ENCODE assay signal across 13 cellular contexts in genomic region chr1:108595510-108595909, GRCh38. TPM values are rescaled to one million over a fixed set of nuclear protein-coding genes. Genes with fewer than 3 reads are reported as not detected.
DNase-seq lines count a peak whose midpoint lies in the region; ATAC-seq and TF ChIP-seq lines count a peak whose summit lies in the region.
"Had no signal": no experiment of that assay in that cellular context is flagged by ENCODE, and none has a peak within 500 bp of the region (broad histone marks: within the 10 kb centered on the region; RNA-seq: fewer than 3 reads in every experiment).

No MANE protein-coding gene starts in this region.

- no peaks in the 10 kb centered on the region for H3K9me3 ChIP-seq in CD4-positive, alpha-beta memory T cell (ENCODE audit: control insufficient read depth in 1 of 2, low read length in 2 of 2)
- H3K9me3 ChIP-seq: neutrophil had no signal

- peaks cover 17% of the 10 kb centered on the region for H3K4me1 Mint-ChIP-seq in osteocyte (ENCODE audit: unreplicated experiment)
- H3K4me1 Mint-ChIP-seq in CD4-positive, alpha-beta memory T cell, result peaks cover 15 to 25% (median 19%) of the 10 kb centered on the region in 4 donors

- peak overlapping the region; percentile 21 for H3K27ac Mint-ChIP-seq in osteocyte (ENCODE audit: unreplicated experiment)
- H3K27ac Mint-ChIP-seq in CD4-positive, alpha-beta memory T cell, result no peak overlapping the region
- H3K27ac Mint-ChIP-seq: T-helper 1 cell treated with Interleukin-12 subunit alpha and Interleukin-12 subunit beta and Interleukin-4 antibody, amounts not matched to agents 30 μg/mL and 1 μg/mL, for 36 hours had no signal

- H3K27me3 ChIP-seq in CD4-positive, alpha-beta memory T cell (ENCODE audit: insufficient read depth, low read length), result no peaks in the 10 kb centered on the region
- no peaks in the 10 kb centered on the region for H3K27me3 ChIP-seq in dorsolateral prefrontal cortex
- H3K27me3 ChIP-seq: neutrophil had no signal

- no peaks in the 10 kb centered on the region for H3K27me3 Mint-ChIP-seq in osteocyte (ENCODE audit: unreplicated experiment)
- H3K27me3 Mint-ChIP-seq in CD4-positive, alpha-beta memory T cell, result no peaks in the 10 kb centered on the region

- intact Hi-C loops in Right ventricle myocardium superior (cut with DNase I) (no loop called here), dorsolateral prefrontal cortex (cut with DNase I) (no loop called here)
- intact Hi-C loops in CD4-positive, alpha-beta memory T cell (cut with micrococcal nuclease), result no loop called here

- H3K4me3 Mint-ChIP-seq in osteocyte (ENCODE audit: unreplicated experiment), result no peak overlapping the region
- no peak overlapping the region for H3K4me3 Mint-ChIP-seq in CD4-positive, alpha-beta memory T cell
- H3K4me3 Mint-ChIP-seq: T-helper 1 cell treated with Interleukin-12 subunit alpha and Interleukin-12 subunit beta and Interleukin-4 antibody, amounts not matched to agents 30 μg/mL and 1 μg/mL, for 36 hours had no signal

- H3K4me1 ChIP-seq in CD4-positive, alpha-beta memory T cell (ENCODE audit: insufficient read depth, low read length), result peaks cover 22% of the 10 kb centered on the region

- H3K4me3 ChIP-seq in CD4-positive, alpha-beta memory T cell (ENCODE audit: low read length in 2 of 2), result no peak overlapping the region
- H3K4me3 ChIP-seq in dorsolateral prefrontal cortex, result no peak overlapping the region

- CTCF ChIA-PET in CD4-positive, alpha-beta memory T cell (lab: Charles Lee; ENCODE audit: partially characterized antibody), result interaction anchor here (0.8 to 1.2 kb wide), 3 partner anchors 26 to 49 kb away, joined by 3 to 4 read pairs (median 3); partner anchors contain the start of gene EEIG2

- no peaks in the 10 kb centered on the region for H3K36me3 ChIP-seq in CD4-positive, alpha-beta memory T cell (ENCODE audit: insufficient read depth, low read length)

- no peaks in the 10 kb centered on the region for H3K36me3 Mint-ChIP-seq in osteocyte (ENCODE audit: unreplicated experiment)
- H3K36me3 Mint-ChIP-seq in CD4-positive, alpha-beta memory T cell, result peaks cover 2 to 5% of the 10 kb centered on the region in 2 donors

- peak; percentile 45 for ATAC-seq in Right ventricle myocardium superior (ENCODE audit: poor library complexity)
- ATAC-seq in GM21619 (IDR thresholded peaks at IDR 0.05; ENCODE audit: unreplicated experiment), result no peak
- ATAC-seq: stimulated activated naive CD8-positive, alpha-beta T cell treated with anti-CD3 and anti-CD28 coated beads, Interleukin-15, Interleukin-2, amounts not matched to agents 100 U/mL and 50 U/mL, for 24 hours had no signal

- H3K27ac ChIP-seq in CD4-positive, alpha-beta memory T cell (ENCODE audit: low read depth, low read length), result no peak overlapping the region
- H3K27ac ChIP-seq in dorsolateral prefrontal cortex, result no peak overlapping the region
- H3K27ac ChIP-seq: neutrophil had no signal

- DNase-seq in H4 (ENCODE audit: low spot score) (peak; percentile 39), amniotic epithelial cell (ENCODE audit: low read depth) (peak; percentile 64), Right ventricle myocardium superior (no peak), osteocyte (ENCODE audit: extremely low spot score, unreplicated experiment) (no peak), GF-D8 (lab: John Stamatoyannopoulos, UW) (no peak), dorsolateral prefrontal cortex (no peak)
- no peak for DNase-seq in CD4-positive, alpha-beta memory T cell
- DNase-seq: activated CD4-positive, alpha-beta T cell treated with anti-CD3 and anti-CD28 coated beads for 1 hour; NCI-H526; stimulated activated naive CD8-positive, alpha-beta T cell treated with anti-CD3 and anti-CD28 coated beads, Interleukin-15, Interleukin-2, amounts not matched to agents 100 U/mL and 50 U/mL, for 24 hours had no signal

- TF ChIP-seq CTCF in osteocyte (IDR thresholded peaks at IDR 0.05) (no peak), dorsolateral prefrontal cortex (IDR thresholded peaks at IDR 0.05 in 54 of 56, conservative IDR thresholded peaks at IDR 0.05 in 2 of 56; ENCODE audit: low read depth in 1 of 56, partially characterized antibody in 56 of 56) (no peak)

- no peaks in the 10 kb centered on the region for H3K9me3 Mint-ChIP-seq in osteocyte (ENCODE audit: unreplicated experiment)
- H3K9me3 Mint-ChIP-seq in CD4-positive, alpha-beta memory T cell, result no peaks in the 10 kb centered on the region
- H3K9me3 Mint-ChIP-seq: T-helper 1 cell treated with Interleukin-12 subunit alpha and Interleukin-12 subunit beta and Interleukin-4 antibody, amounts not matched to agents 30 μg/mL and 1 μg/mL, for 36 hours had no signal

- POLR2A ChIA-PET in CD4-positive, alpha-beta memory T cell (lab: Charles Lee; ENCODE audit: partially characterized antibody), result no interaction called here

RNA-seq across cellular contexts. Expression of gene EEIG2, which starts 35.6 kb away (rescaled TPM):
- 5.1 and 6.9 TPM in 2 replicates for total RNA-seq in H4 (2014; rRNA removed; shearing (Covaris generic))
- total RNA-seq in Right ventricle myocardium superior (5.1 TPM), osteocyte (12.9 and 13.3 TPM in 2 replicates), dorsolateral prefrontal cortex (10 to 100 TPM; 15.5 to 50.7 (median 31.6) TPM)
- 10 to 100 TPM in 1 of 2 experiments, 1 to 10 TPM in 1; 9.2 to 10.7 TPM for total RNA-seq in CD4-positive, alpha-beta memory T cell
- polyA plus RNA-seq in CD4-positive, alpha-beta memory T cell, result 1 to 10 TPM in 1 of 2 donors, under 1 TPM in 1; 0.33 to 1.3 TPM

Comparison
In these comparisons a context has a peak if more than half of its experiments do, and no peak if none do; other contexts are left out.
1. DNase-seq: peak in H4 (single experiment) and amniotic epithelial cell (single experiment); none in Right ventricle myocardium superior (single experiment), osteocyte (single experiment), GF-D8 (single experiment), CD4-positive, alpha-beta memory T cell (0 of 5) and dorsolateral prefrontal cortex (0 of 10).